Comparison of ENCODE assay signal across 28 cellular contexts in the genomic region with DNA sequence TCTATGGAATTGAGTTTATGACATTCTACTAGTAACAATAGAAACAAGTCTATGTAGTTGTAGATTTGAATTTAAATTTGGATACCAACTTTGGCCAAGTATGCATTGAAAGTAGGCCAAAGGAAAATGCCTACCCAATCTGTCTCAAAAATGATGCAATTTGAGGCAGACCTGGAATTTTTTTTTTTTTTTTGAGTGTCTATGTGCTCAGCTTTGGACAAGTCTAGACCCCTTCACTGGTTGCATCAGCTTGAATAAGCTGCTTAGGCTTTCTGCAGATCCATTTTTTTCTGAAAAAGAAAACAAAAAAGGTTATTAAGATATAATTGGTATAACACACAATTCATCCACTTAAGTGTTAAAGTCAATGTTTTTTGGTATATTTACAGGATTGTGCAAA.
"Had no signal": no experiment of that assay in that cellular context is flagged by ENCODE, and none has a peak within 500 bp of the region (broad histone marks: within the 10 kb centered on the region; RNA-seq: fewer than 3 reads in every experiment).

No MANE protein-coding gene starts in this region.

- H3K27ac ChIP-seq: KMS-11, SJCRH30, SK-N-MC, WERI-Rb-1 had no signal

- H3K4me3 ChIP-seq: SJCRH30, SK-N-MC had no signal

- H3K36me3 ChIP-seq: SJCRH30, WERI-Rb-1 had no signal

- H3K9me3 ChIP-seq: SJCRH30 had no signal

- DNase-seq: activated CD4-positive, alpha-beta memory T cell treated with anti-CD3 and anti-CD28 coated beads, Interleukin-2, amount 10 ng/mL, durations not matched to agents 7 days and 5 days; activated CD4-positive, alpha-beta T cell treated with anti-CD3 and anti-CD28 coated beads for 1 hour; activated CD4-positive, alpha-beta T cell treated with anti-CD3 and anti-CD28 coated beads for 48 hours; activated CD4-positive, CD25-positive, alpha-beta regulatory T cell; activated CD8-positive, alpha-beta memory T cell treated with anti-CD3 and anti-CD28 coated beads for 24 hours; activated CD8-positive, alpha-beta memory T cell treated with anti-CD3 and anti-CD28 coated beads, Interleukin-2, amount 10 ng/mL, durations not matched to agents 7 days and 5 days; activated CD8-positive, alpha-beta memory T cell treated with anti-CD3 and anti-CD28 coated beads, Interleukin-2, amount 50 U/mL, for 48 hours; activated effector memory CD4-positive, alpha-beta T cell treated with Interleukin-2 at 50 U/mL for 16 hours; activated naive CD4-positive, alpha-beta T cell treated with anti-CD3 and anti-CD28 coated beads, Interleukin-2, amount 10 ng/mL, durations not matched to agents 7 days and 5 days; activated naive CD8-positive, alpha-beta T cell treated with anti-CD3 and anti-CD28 coated beads, Interleukin-2, amount 50 U/mL, for 24 hours; activated T-cell treated with anti-CD3 and anti-CD28 coated beads, Interleukin-2, amount 50 U/mL, for 48 hours; amniotic stem cell; aorta; NCI-H1092 treated with DMSO at 0.1 percent for 48 hours; NCI-H1417; NCI-H146; NCI-H187; NCI-H2029 treated with DMSO at 0.1 percent for 48 hours; NCI-H2107; NCI-H510A treated with DMSO at 0.1 percent for 48 hours; NCI-H526 treated with DMSO at 0.1 percent for 48 hours; NCI-H774; SHP77; SJCRH30; T1000; WERI-Rb-1 had no signal

- H3K27me3 ChIP-seq: SJCRH30 had no signal

- H3K4me1 ChIP-seq: SJCRH30 had no signal
